Comparison of ENCODE assay signal across 12 cellular contexts in the genomic region with DNA sequence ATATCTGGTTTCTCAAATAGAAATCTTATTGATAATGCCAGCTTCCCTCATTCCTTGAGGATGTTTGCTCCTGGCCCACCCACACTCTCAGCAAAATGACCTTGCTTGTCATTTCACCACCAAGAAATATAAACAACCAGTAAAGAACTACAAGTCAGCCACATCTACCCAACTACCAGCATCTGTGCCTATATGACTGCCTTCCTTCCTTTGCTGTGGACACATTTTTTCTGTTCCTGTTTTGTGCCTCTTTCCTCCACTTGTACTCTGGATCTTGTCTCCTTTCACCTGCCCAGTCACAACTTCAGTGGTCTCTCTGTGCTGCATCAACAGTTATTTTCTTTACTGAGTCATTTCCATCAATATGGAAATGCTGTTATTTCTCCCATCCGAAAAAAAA. TPM values are rescaled to one million over a fixed set of nuclear protein-coding genes. Genes with fewer than 3 reads are reported as not detected.
DNase-seq lines count a peak whose midpoint lies in the region; ATAC-seq and TF ChIP-seq lines count a peak whose summit lies in the region.
"Had no signal": no experiment of that assay in that cellular context is flagged by ENCODE, and none has a peak within 500 bp of the region (broad histone marks: within the 10 kb centered on the region; RNA-seq: fewer than 3 reads in every experiment).

No MANE protein-coding gene starts in this region.

- DNase-seq in activated T-cell treated with anti-CD3 and anti-CD28 coated beads, Interleukin-2, amount 50 U/mL, for 24 hours, result no peak
- DNase-seq in activated T-cell treated with anti-CD3 and anti-CD28 coated beads for 4 hours, result no peak
- DNase-seq in RPMI8226, result peak; percentile 11
- no peak for DNase-seq in stimulated activated naive CD8-positive, alpha-beta T cell treated with anti-CD3 and anti-CD28 coated beads, Interleukin-15, amount 100 ng/mL, for 72 hours
- DNase-seq in lower leg skin (ENCODE audit: low spot score in 2 of 2), result no peak
- DNase-seq in globus pallidus (ENCODE audit: low spot score), result no peak
- no peak for DNase-seq in SW 1271 (lab: John Stamatoyannopoulos, UW)
- DNase-seq: cortex of kidney, hypothalamus, SHP77, tibial artery had no signal

- peaks cover 77% of the 10 kb centered on the region for H3K36me3 Mint-ChIP-seq in activated T-cell treated with anti-CD3 and anti-CD28 coated beads, Interleukin-2, amount 50 U/mL, for 24 hours (ENCODE audit: low read depth)

- no peak overlapping the region for H3K4me3 Mint-ChIP-seq in activated T-cell treated with anti-CD3 and anti-CD28 coated beads, Interleukin-2, amount 50 U/mL, for 24 hours
- H3K4me3 Mint-ChIP-seq in stimulated activated naive CD8-positive, alpha-beta T cell treated with anti-CD3 and anti-CD28 coated beads, Interleukin-15, amount 100 ng/mL, for 72 hours, result peak overlapping the region in 1 of 2 donors; percentile 7

- WGBS in lower leg skin, 2 donors, result 88 to 97% methylated on average over 1 of the region's 1 CpG

- peak overlapping the region; percentile 5 for H3K27ac Mint-ChIP-seq in activated T-cell treated with anti-CD3 and anti-CD28 coated beads, Interleukin-2, amount 50 U/mL, for 24 hours
- peak overlapping the region in 1 of 2 donors; percentile 6 for H3K27ac Mint-ChIP-seq in stimulated activated naive CD8-positive, alpha-beta T cell treated with anti-CD3 and anti-CD28 coated beads, Interleukin-15, amount 100 ng/mL, for 72 hours

- TF ChIP-seq CTCF in lower leg skin (IDR thresholded peaks at IDR 0.05), result no peak

- H3K4me1 Mint-ChIP-seq in activated T-cell treated with anti-CD3 and anti-CD28 coated beads, Interleukin-2, amount 50 U/mL, for 24 hours (ENCODE audit: low read depth), result peaks cover 79% of the 10 kb centered on the region
- peaks cover 73% of the 10 kb centered on the region for H3K4me1 Mint-ChIP-seq in stimulated activated naive CD8-positive, alpha-beta T cell treated with anti-CD3 and anti-CD28 coated beads, Interleukin-15, amount 100 ng/mL, for 72 hours

- no peaks in the 10 kb centered on the region for H3K9me3 Mint-ChIP-seq in activated T-cell treated with anti-CD3 and anti-CD28 coated beads, Interleukin-2, amount 50 U/mL, for 24 hours
- H3K9me3 Mint-ChIP-seq in stimulated activated naive CD8-positive, alpha-beta T cell treated with anti-CD3 and anti-CD28 coated beads, Interleukin-15, amount 100 ng/mL, for 72 hours, result no peaks in the 10 kb centered on the region

- intact Hi-C loops in lower leg skin (cut with DNase I; ENCODE audit: low total_unique reads), result no loop called here

- no peak for TF ChIP-seq POLR2A in lower leg skin (IDR thresholded peaks at IDR 0.05)

- H3K4me3 ChIP-seq in lower leg skin (ENCODE audit: low read depth, poor library complexity, severe bottlenecking), result no peak overlapping the region
- H3K4me3 ChIP-seq: tibial artery had no signal

- no peaks in the 10 kb centered on the region for H3K27me3 Mint-ChIP-seq in activated T-cell treated with anti-CD3 and anti-CD28 coated beads, Interleukin-2, amount 50 U/mL, for 24 hours
- H3K27me3 Mint-ChIP-seq in stimulated activated naive CD8-positive, alpha-beta T cell treated with anti-CD3 and anti-CD28 coated beads, Interleukin-15, amount 100 ng/mL, for 72 hours, result no peaks in the 10 kb centered on the region

- peak; percentile 81 for ATAC-seq in HG02938 (IDR thresholded peaks at IDR 0.05; ENCODE audit: unreplicated experiment)
- peak; percentile 35 for ATAC-seq in stimulated activated naive CD8-positive, alpha-beta T cell treated with anti-CD3 and anti-CD28 coated beads, Interleukin-15, amount 100 ng/mL, for 72 hours

RNA-seq across cellular contexts. Expression of a gene that starts 20.3 kb away (rescaled TPM):
- 10 to 100 TPM; 14.5 to 33.4 (median 21.2) TPM for total RNA-seq in lower leg skin
